In genomic region chr18:71223487-71223886, GRCh38 we compare ENCODE assay signal across 13 cellular contexts.
DNase-seq lines count a peak whose midpoint lies in the region; ATAC-seq, FAIRE-seq and TF ChIP-seq lines count a peak whose summit lies in the region.
"Had no signal": no experiment of that assay in that cellular context is flagged by ENCODE, and none has a peak within 500 bp of the region (broad histone marks: within the 10 kb centered on the region; RNA-seq: fewer than 3 reads in every experiment).

No MANE protein-coding gene starts in this region.

- no peak overlapping the region for H2AFZ ChIP-seq in HepG2 (ENCODE audit: low read length)
- H2AFZ ChIP-seq: GM23338 had no signal

- H3K27me3 ChIP-seq in HepG2 (ENCODE audit: control insufficient read depth in 1 of 2, insufficient read depth in 2 of 2, low read length in 2 of 2) (no peaks in the 10 kb centered on the region), right lobe of liver (no peaks in the 10 kb centered on the region)
- H3K27me3 ChIP-seq: BLaER1 treated with 17β-estradiol and CSF1 and Interleukin-3, amounts not matched to agents 10 nM and 100 nM had no signal

- no peaks in the 10 kb centered on the region for H4K20me1 ChIP-seq in HepG2 (ENCODE audit: insufficient read depth, low read length)
- H4K20me1 ChIP-seq: BLaER1 treated with 17β-estradiol and CSF1 and Interleukin-3, amounts not matched to agents 10 nM and 100 nM had no signal

- no peak for TF ChIP-seq RAD21 in HepG2 (CRISPR knock-in tag; IDR thresholded peaks at IDR 0.05)

- FAIRE-seq in HepG2 (lab: Jason Lieb, UNC), result no peak

- H3K27ac ChIP-seq in HepG2 (ENCODE audit: extremely low read length, insufficient read depth, low read length), result no peak overlapping the region
- H3K27ac ChIP-seq in right lobe of liver, result no peak overlapping the region
- H3K27ac ChIP-seq: BLaER1 treated with 17β-estradiol and CSF1 and Interleukin-3, amounts not matched to agents 10 nM and 100 nM had no signal

- H3K4me3 ChIP-seq in HepG2 (replicated peaks in 1 of 3; ENCODE audit: insufficient read depth in 1 of 3, low read depth in 2 of 3, low read length in 3 of 3), result no peak overlapping the region
- H3K4me3 ChIP-seq in right lobe of liver, result no peak overlapping the region
- H3K4me3 ChIP-seq in cardiac fibroblast (replicated peaks in 1 of 2; ENCODE audit: low read depth in 2 of 2, low read length in 2 of 2), result no peak overlapping the region
- H3K4me3 ChIP-seq in fibroblast of the aortic adventitia (ENCODE audit: low read depth, low read length), result no peak overlapping the region
- H3K4me3 ChIP-seq: BLaER1 treated with 17β-estradiol and CSF1 and Interleukin-3, amounts not matched to agents 10 nM and 100 nM had no signal

- intact Hi-C loops in HepG2 (cut with micrococcal nuclease; ENCODE audit: unreplicated experiment) (no loop called here), right lobe of liver (cut with DNase I) (no loop called here)

- TF ChIP-seq POLR2A in HepG2 (IDR thresholded peaks at IDR 0.05; ENCODE audit: insufficient read depth in 1 of 2, low read depth in 2 of 2, low read length in 2 of 2) (no peak), right lobe of liver (IDR thresholded peaks at IDR 0.05) (no peak)

- no peaks in the 10 kb centered on the region for H3K79me2 ChIP-seq in HepG2 (ENCODE audit: insufficient read depth, low read length)

- H3K36me3 ChIP-seq in HepG2 (replicated peaks in 1 of 2; ENCODE audit: control insufficient read depth in 1 of 2, insufficient read depth in 2 of 2, low read length in 2 of 2) (no peaks in the 10 kb centered on the region), right lobe of liver (no peaks in the 10 kb centered on the region)
- H3K36me3 ChIP-seq: BLaER1 treated with 17β-estradiol and CSF1 and Interleukin-3, amounts not matched to agents 10 nM and 100 nM had no signal

- TF ChIP-seq EP300 in HepG2 (IDR thresholded peaks at IDR 0.05; ENCODE audit: low read depth in 2 of 2, low read length in 2 of 2) (no peak), HepG2 (CRISPR knock-in tag; IDR thresholded peaks at IDR 0.05; ENCODE audit: borderline replicate concordance) (no peak)

- no peak overlapping the region for H3K4me2 ChIP-seq in HepG2 (ENCODE audit: low read depth, low read length)
- H3K4me2 ChIP-seq: BLaER1 treated with 17β-estradiol and CSF1 and Interleukin-3, amounts not matched to agents 10 nM and 100 nM; GM23338 had no signal

- CTCF ChIA-PET in HepG2 (lab: Yijun Ruan, JAX; ENCODE audit: low intra/inter-chr PET ratio, low total read pairs), result no interaction called here

- BruUV-seq in HepG2 (replicated peaks; lab: Mats Ljungman, UMichigan), result no TSS peak

- no peak overlapping the region for H3K9ac ChIP-seq in HepG2 (ENCODE audit: insufficient read depth, low read depth, low read length)
- H3K9ac ChIP-seq: BLaER1 treated with 17β-estradiol and CSF1 and Interleukin-3, amounts not matched to agents 10 nM and 100 nM had no signal

- DNase-seq in HepG2 (ENCODE audit: low spot score), result no peak
- no peak for DNase-seq in right lobe of liver
- peak; percentile 7 to 38 for DNase-seq in cardiac fibroblast (ENCODE audit: low read depth in 2 of 2)
- peak; percentile 56 for DNase-seq in fibroblast of the aortic adventitia (ENCODE audit: low read depth)
- DNase-seq in mucosa of gallbladder (ENCODE audit: low spot score), result no peak
- DNase-seq: ACHN; CD4-positive, CD25-positive, alpha-beta regulatory T cell; DMS 273 treated with DMSO at 0.1 percent for 48 hours; H7 had no signal

- H3K9me3 ChIP-seq in HepG2 (ENCODE audit: low read length) (no peaks in the 10 kb centered on the region), right lobe of liver (no peaks in the 10 kb centered on the region)
- H3K9me3 ChIP-seq: BLaER1 treated with 17β-estradiol and CSF1 and Interleukin-3, amounts not matched to agents 10 nM and 100 nM had no signal

- TF ChIP-seq CTCF in HepG2 (CRISPR knock-in tag; IDR thresholded peaks at IDR 0.05) (no peak), right lobe of liver (IDR thresholded peaks at IDR 0.05) (no peak), cardiac fibroblast (IDR thresholded peaks at IDR 0.05; ENCODE audit: low read depth, low read length) (no peak), fibroblast of the aortic adventitia (IDR thresholded peaks at IDR 0.05; ENCODE audit: insufficient read depth, low read length) (no peak)

- POLR2A ChIA-PET in HepG2 (lab: Yijun Ruan, JAX), result no interaction called here

- H3K4me1 ChIP-seq in HepG2 (ENCODE audit: insufficient read depth, low read length) (no peaks in the 10 kb centered on the region), right lobe of liver (no peaks in the 10 kb centered on the region)
- H3K4me1 ChIP-seq: BLaER1 treated with 17β-estradiol and CSF1 and Interleukin-3, amounts not matched to agents 10 nM and 100 nM had no signal

- ATAC-seq in HepG2 (no peak), right lobe of liver (no peak), GM21717 (IDR thresholded peaks at IDR 0.05; ENCODE audit: unreplicated experiment) (no peak), GM19397 (IDR thresholded peaks at IDR 0.05; ENCODE audit: unreplicated experiment) (no peak)
- ATAC-seq: GM23338 had no signal

- in situ Hi-C loops in HepG2 (cut with HindIII; ENCODE audit: extremely low pct_ligation_motif_present, low pct_unique_long_range_greater_than_20kb), result no loop called here

TF ChIP-seq in HepG2, 621 proteins besides CTCF, POLR2A, EP300 and RAD21 (continues in another document):
- TF ChIP-seq ZBTB33 (CRISPR knock-in tag; IDR thresholded peaks at IDR 0.05) (no peak), ZBTB42 (CRISPR knock-in tag; IDR thresholded peaks at IDR 0.05) (no peak), ELF3 (CRISPR knock-in tag; IDR thresholded peaks at IDR 0.05) (no peak), ZNF598 (CRISPR knock-in tag; IDR thresholded peaks at IDR 0.05; ENCODE audit: borderline replicate concordance) (no peak), ZNF121 (CRISPR knock-in tag; IDR thresholded peaks at IDR 0.05) (no peak), ZNF776 (CRISPR knock-in tag; IDR thresholded peaks at IDR 0.05) (no peak), ZNF7 (CRISPR knock-in tag; IDR thresholded peaks at IDR 0.05) (no peak), ZNF142 (CRISPR knock-in tag; IDR thresholded peaks at IDR 0.05) (no peak), MIER3 (CRISPR knock-in tag; IDR thresholded peaks at IDR 0.05; ENCODE audit: borderline replicate concordance) (no peak), TEAD2 (CRISPR knock-in tag; IDR thresholded peaks at IDR 0.05) (no peak), ZNF317 (CRISPR knock-in tag; IDR thresholded peaks at IDR 0.05) (no peak), CEBPB (IDR thresholded peaks at IDR 0.05; ENCODE audit: borderline replicate concordance, low read depth, low read length) (peak; percentile 88), CEBPG (CRISPR knock-in tag; IDR thresholded peaks at IDR 0.05) (peak; percentile 31; the same call in 1 of the 2 replicates), KAT2B (IDR thresholded peaks at IDR 0.05; ENCODE audit: borderline replicate concordance, low read depth, low read length) (no peak)

Comparison
In these comparisons a context has a peak if more than half of its experiments do, and no peak if none do; other contexts are left out.
1. DNase-seq: peak in cardiac fibroblast (2 of 2) and fibroblast of the aortic adventitia (single experiment); none in HepG2 (single experiment), right lobe of liver (0 of 3) and mucosa of gallbladder (single experiment).